18 cellular contexts compared by ENCODE assay signal in the genomic region with DNA sequence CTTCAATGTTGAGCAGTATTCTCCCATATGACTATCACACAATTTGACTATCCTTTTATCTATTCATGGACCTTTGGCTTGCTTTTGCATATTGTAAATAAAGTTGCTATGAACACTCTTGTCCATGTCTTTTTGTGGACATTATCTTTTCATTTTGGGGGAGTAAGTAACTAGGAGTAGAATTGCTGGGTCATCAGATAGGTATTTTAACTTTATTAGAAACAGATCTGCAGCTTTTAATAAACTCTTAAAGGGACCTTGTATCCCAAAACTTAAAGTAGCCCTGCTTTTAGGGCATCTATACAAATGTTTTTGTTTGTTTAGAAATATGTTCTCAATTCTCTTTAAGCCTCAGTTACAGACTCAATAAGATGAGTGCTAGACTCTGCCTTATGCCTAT.
A peak's percentile ranks its signal among the peaks of the same experiment; 100 is the strongest.
DNase-seq lines count a peak whose midpoint lies in the region; ATAC-seq, FAIRE-seq and TF ChIP-seq lines count a peak whose summit lies in the region.
"Had no signal": no experiment of that assay in that cellular context is flagged by ENCODE, and none has a peak within 500 bp of the region (broad histone marks: within the 10 kb centered on the region; RNA-seq: fewer than 3 reads in every experiment).

No MANE protein-coding gene starts in this region.

- H2BK20ac ChIP-seq in IMR-90 (ENCODE audit: low read depth, low read length) = no peak overlapping the region

- H4K20me1 ChIP-seq in IMR-90 (ENCODE audit: insufficient read depth, low read length) = no peaks in the 10 kb centered on the region
- H4K20me1 ChIP-seq in K562 (replicated peaks; ENCODE audit: control insufficient read depth, insufficient read depth, low read length) = no peaks in the 10 kb centered on the region

- H3K4me2 ChIP-seq in IMR-90 (ENCODE audit: low read depth, low read length) (no peak overlapping the region), K562 (ENCODE audit: insufficient read depth, low read length) (no peak overlapping the region)
- H3K4me2 ChIP-seq: GM23338 had no signal

- dilution Hi-C loops in IMR-90 (cut with HindIII; ENCODE audit: low sequenced_read_pairs, unreplicated experiment) = no loop called here

- TF ChIP-seq POLR2A in IMR-90 (IDR thresholded peaks at IDR 0.05; ENCODE audit: low read depth, low read length) (no peak), K562 (conservative IDR thresholded peaks at IDR 0.05) (no peak), Peyer's patch (IDR thresholded peaks at IDR 0.05) (no peak)

- in situ Hi-C loops in IMR-90 (cut with MboI; ENCODE audit: low sequenced_read_pairs) (no loop called here), K562 (cut with MboI) (no loop called here)

- H3K14ac ChIP-seq in IMR-90 (replicated peaks; ENCODE audit: low read depth, low read length) = no peak overlapping the region

- H2AFZ ChIP-seq in IMR-90 (replicated peaks; ENCODE audit: low read length, poor library complexity) = no peak overlapping the region
- no peak overlapping the region for H2AFZ ChIP-seq in K562 (ENCODE audit: low read depth, low read length)

- no peak overlapping the region for H3K56ac ChIP-seq in IMR-90 (ENCODE audit: extremely low read depth, insufficient read depth, low read length)

- no peak for ATAC-seq in IMR-90 (ENCODE audit: low read depth)
- no peak for ATAC-seq in K562
- no peak for ATAC-seq in naive thymus-derived CD8-positive, alpha-beta T cell
- ATAC-seq: CD8-positive, alpha-beta T cell; GM23338 had no signal

- POLR2A ChIA-PET in IMR-90 (lab: Charles Lee; ENCODE audit: unreplicated experiment) = no interaction called here
- POLR2A ChIA-PET in K562 (lab: Yijun Ruan, JAX) = no interaction called here
- POLR2A ChIA-PET in naive thymus-derived CD8-positive, alpha-beta T cell (lab: Charles Lee) = no interaction called here

- H3K4me1 ChIP-seq in IMR-90 (ENCODE audit: control insufficient read depth, insufficient read depth, low read length) = peaks cover 8% of the 10 kb centered on the region
- no peaks in the 10 kb centered on the region; a peak in 1 of 5 replicates for H3K4me1 ChIP-seq in K562 (replicated peaks in 1 of 2; ENCODE audit: control insufficient read depth in 2 of 2, insufficient read depth in 2 of 2, low read length in 2 of 2)
- H3K4me1 ChIP-seq in Peyer's patch = no peaks in the 10 kb centered on the region

- H3K27me3 ChIP-seq in IMR-90 (ENCODE audit: control insufficient read depth, insufficient read depth, low read length) = no peaks in the 10 kb centered on the region
- H3K27me3 ChIP-seq in K562 (ENCODE audit: control insufficient read depth in 2 of 2, insufficient read depth in 2 of 2, low read length in 2 of 2) = no peaks in the 10 kb centered on the region
- H3K27me3 ChIP-seq in Peyer's patch = no peaks in the 10 kb centered on the region

- FAIRE-seq in K562 (lab: Jason Lieb, UNC) = no peak
- FAIRE-seq: A204.1, D721Med had no signal

- TF ChIP-seq EP300 in K562 (IDR thresholded peaks at IDR 0.05; ENCODE audit: low read length) = no peak

- H3K9me1 ChIP-seq in IMR-90 (ENCODE audit: insufficient read depth, low read length) = no peaks in the 10 kb centered on the region; the same call in 1 of the 2 replicates
- H3K9me1 ChIP-seq in K562 (ENCODE audit: control insufficient read depth, insufficient read depth, low read length) = no peaks in the 10 kb centered on the region

- peaks cover 5% of the 10 kb centered on the region for H3K9me3 Mint-ChIP-seq in mesothelial cell of epicardium
- H3K9me3 Mint-ChIP-seq in activated T-cell treated with anti-CD3 and anti-CD28 coated beads, Interleukin-2, amount 50 U/mL, for 24 hours = peaks cover under 1% of the 10 kb centered on the region
- peaks cover 0 to 3% (median 0%) of the 10 kb centered on the region in 9 donors for H3K9me3 Mint-ChIP-seq in naive thymus-derived CD8-positive, alpha-beta T cell
- H3K9me3 Mint-ChIP-seq: CD8-positive, alpha-beta T cell had no signal

- peaks cover 47% of the 10 kb centered on the region for H3K4me1 Mint-ChIP-seq in mesothelial cell of epicardium
- H3K4me1 Mint-ChIP-seq in activated T-cell treated with anti-CD3 and anti-CD28 coated beads, Interleukin-2, amount 50 U/mL, for 24 hours (ENCODE audit: low read depth) = no peaks in the 10 kb centered on the region
- H3K4me1 Mint-ChIP-seq in naive thymus-derived CD8-positive, alpha-beta T cell = no peaks in the 10 kb centered on the region

- no peak overlapping the region for H4K8ac ChIP-seq in IMR-90 (ENCODE audit: low read depth in 2 of 2, low read length in 2 of 2)

- intact Hi-C loops in IMR-90 (cut with micrococcal nuclease) = no loop called here
- intact Hi-C loops in K562 (cut with micrococcal nuclease) = no loop called here
- intact Hi-C loops in posterior cingulate gyrus (cut with DNase I) = no loop called here

- H3K79me1 ChIP-seq in IMR-90 (ENCODE audit: low read depth in 1 of 2, low read length in 2 of 2) = no peaks in the 10 kb centered on the region

- no peak overlapping the region for H3K23ac ChIP-seq in IMR-90 (ENCODE audit: low read depth, low read length)

- no peak overlapping the region for H4K5ac ChIP-seq in IMR-90 (ENCODE audit: low read depth, low read length)

- H3K9ac ChIP-seq in IMR-90 (ENCODE audit: low read depth, low read length) = no peak overlapping the region
- H3K9ac ChIP-seq in K562 (ENCODE audit: insufficient read depth in 1 of 2, low read depth in 2 of 2, low read length in 2 of 2) = no peak overlapping the region

- no peak overlapping the region for H2BK15ac ChIP-seq in IMR-90 (ENCODE audit: low read depth, low read length)

- H3K18ac ChIP-seq in IMR-90 (ENCODE audit: low read depth, low read length) = no peak overlapping the region

- no peak overlapping the region for H2BK120ac ChIP-seq in IMR-90 (ENCODE audit: low read depth, low read length)

- H3K9me3 ChIP-seq in IMR-90 (ENCODE audit: control insufficient read depth, insufficient read depth, low read length) = no peaks in the 10 kb centered on the region
- H3K9me3 ChIP-seq in K562 (replicated peaks; ENCODE audit: control insufficient read depth, insufficient read depth, low read depth, low read length) = no peaks in the 10 kb centered on the region
- no peaks in the 10 kb centered on the region for H3K9me3 ChIP-seq in Peyer's patch

- H3K36me3 ChIP-seq in IMR-90 (ENCODE audit: control insufficient read depth, insufficient read depth, low read length) = no peaks in the 10 kb centered on the region
- no peaks in the 10 kb centered on the region for H3K36me3 ChIP-seq in K562 (ENCODE audit: control insufficient read depth, insufficient read depth, low read length)
- H3K36me3 ChIP-seq in Peyer's patch = no peaks in the 10 kb centered on the region

- H3K27ac ChIP-seq in IMR-90 (ENCODE audit: insufficient read depth, low read length) (no peak overlapping the region), K562 (ENCODE audit: extremely low read depth, low read depth, low read length) (no peak overlapping the region), Peyer's patch (no peak overlapping the region)

- no peak overlapping the region for H3K4me3 Mint-ChIP-seq in mesothelial cell of epicardium
- no peak overlapping the region for H3K4me3 Mint-ChIP-seq in activated T-cell treated with anti-CD3 and anti-CD28 coated beads, Interleukin-2, amount 50 U/mL, for 24 hours
- H3K4me3 Mint-ChIP-seq in naive thymus-derived CD8-positive, alpha-beta T cell = no peak overlapping the region
- H3K4me3 Mint-ChIP-seq: CD14-positive monocyte; CD8-positive, alpha-beta T cell; GM23338 had no signal

- no peak overlapping the region for H2AK5ac ChIP-seq in IMR-90 (ENCODE audit: low read depth, low read length)

- BruUV-seq in IMR-90 (replicated peaks; lab: Mats Ljungman, UMichigan) (no TSS peak), K562 (replicated peaks; lab: Mats Ljungman, UMichigan) (no TSS peak)

- H3K4me3 ChIP-seq in IMR-90 (ENCODE audit: insufficient read depth, low read depth, low read length) = no peak overlapping the region
- no peak overlapping the region for H3K4me3 ChIP-seq in K562
- no peak overlapping the region for H3K4me3 ChIP-seq in Peyer's patch
- H3K4me3 ChIP-seq: GM23338 had no signal

- H3K79me2 ChIP-seq in K562 (ENCODE audit: control insufficient read depth, insufficient read depth, low read length) = no peaks in the 10 kb centered on the region

- no peaks in the 10 kb centered on the region for H3K27me3 Mint-ChIP-seq in mesothelial cell of epicardium (ENCODE audit: low read depth)
- no peaks in the 10 kb centered on the region for H3K27me3 Mint-ChIP-seq in activated T-cell treated with anti-CD3 and anti-CD28 coated beads, Interleukin-2, amount 50 U/mL, for 24 hours
- H3K27me3 Mint-ChIP-seq in naive thymus-derived CD8-positive, alpha-beta T cell = peaks cover 0 to 6% (median 5%) of the 10 kb centered on the region in 5 donors

- no peak overlapping the region for H2AK9ac ChIP-seq in IMR-90 (replicated peaks; ENCODE audit: low read depth, low read length, poor library complexity)

- peaks cover 2% of the 10 kb centered on the region for H3K36me3 Mint-ChIP-seq in mesothelial cell of epicardium
- no peaks in the 10 kb centered on the region for H3K36me3 Mint-ChIP-seq in activated T-cell treated with anti-CD3 and anti-CD28 coated beads, Interleukin-2, amount 50 U/mL, for 24 hours (ENCODE audit: low read depth)
- peaks cover 0 to 5% (median 0%) of the 10 kb centered on the region in 3 donors for H3K36me3 Mint-ChIP-seq in naive thymus-derived CD8-positive, alpha-beta T cell
- H3K36me3 Mint-ChIP-seq: CD14-positive monocyte; CD8-positive, alpha-beta T cell had no signal

- TF ChIP-seq RAD21 in IMR-90 (IDR thresholded peaks at IDR 0.05; ENCODE audit: low read length) (no peak), K562 (CRISPR knock-in tag; conservative IDR thresholded peaks at IDR 0.05 in 1 of 2, IDR thresholded peaks at IDR 0.05 in 1 of 2) (no peak)

- CTCF ChIA-PET in IMR-90 (lab: Yijun Ruan, JAX) (no interaction called here), K562 (lab: Yijun Ruan, JAX; ENCODE audit: low intra/inter-chr PET ratio) (no interaction called here)

- no peak overlapping the region for H3K4ac ChIP-seq in IMR-90 (ENCODE audit: low read depth, low read length)

- no peak overlapping the region for H2BK5ac ChIP-seq in IMR-90 (ENCODE audit: low read depth, low read length, poor library complexity, severe bottlenecking)

- no peak overlapping the region for H4K91ac ChIP-seq in IMR-90 (ENCODE audit: insufficient read depth, low read depth, low read length)

- DNase-seq in EH (ENCODE audit: low read depth) = peak; percentile 44
- DNase-seq in IMR-90 = no peak
- no peak for DNase-seq in K562 (ENCODE audit: extremely low read depth in 1 of 4, low spot score in 3 of 4)
- DNase-seq in mesothelial cell of epicardium (ENCODE audit: low spot score in 2 of 2, unreplicated experiment in 2 of 2) = no peak
- DNase-seq in activated T-cell treated with anti-CD3 and anti-CD28 coated beads, Interleukin-2, amount 50 U/mL, for 24 hours = no peak
- DNase-seq in naive thymus-derived CD8-positive, alpha-beta T cell = no peak
- DNase-seq in posterior cingulate gyrus = no peak
- no peak for DNase-seq in Peyer's patch
- DNase-seq: CD8-positive, alpha-beta T cell; COR-L47; DMS153; DMS79 treated with DMSO at 0.1 percent for 48 hours; GF-D8; H7 had no signal

- TF ChIP-seq CTCF in IMR-90 (conservative IDR thresholded peaks at IDR 0.05; ENCODE audit: low read depth, low read length) (no peak), K562 (IDR thresholded peaks at IDR 0.05 in 2 of 3, conservative IDR thresholded peaks at IDR 0.05 in 1 of 3; ENCODE audit: insufficient read depth in 2 of 3, low read depth in 1 of 3, low read length in 3 of 3) (no peak), mesothelial cell of epicardium (IDR thresholded peaks at IDR 0.05; ENCODE audit: unreplicated experiment) (no peak), Peyer's patch (IDR thresholded peaks at IDR 0.05) (no peak)

- H3K27ac Mint-ChIP-seq in mesothelial cell of epicardium = peak overlapping the region; percentile 48
- no peak overlapping the region for H3K27ac Mint-ChIP-seq in activated T-cell treated with anti-CD3 and anti-CD28 coated beads, Interleukin-2, amount 50 U/mL, for 24 hours
- no peak overlapping the region for H3K27ac Mint-ChIP-seq in naive thymus-derived CD8-positive, alpha-beta T cell
- H3K27ac Mint-ChIP-seq: CD14-positive monocyte; CD8-positive, alpha-beta T cell; GM23338 had no signal
